6 cellular contexts compared by ENCODE assay signal in genomic region chr21:14494181-14494580, GRCh38. TPM values are rescaled to one million over a fixed set of nuclear protein-coding genes. Genes with fewer than 3 reads are reported as not detected.
"Had no signal": no experiment of that assay in that cellular context is flagged by ENCODE, and none has a peak within 500 bp of the region (broad histone marks: within the 10 kb centered on the region; RNA-seq: fewer than 3 reads in every experiment).

No MANE protein-coding gene starts in this region.

RNA-seq across cellular contexts. Expression of gene SAMSN1, which starts 51.9 kb away (rescaled TPM):
- total RNA-seq: HepG2, HT1080, IMR-90, LHCN-M2, PC-3, SK-MEL-5 had no signal
